8 cellular contexts compared by ENCODE assay signal in genomic region chr7:151276651-151277590, GRCh38. TPM values are rescaled to one million over a fixed set of nuclear protein-coding genes. Genes with fewer than 3 reads are reported as not detected.
DNase-seq lines count a peak whose midpoint lies in the region; ATAC-seq, FAIRE-seq and TF ChIP-seq lines count a peak whose summit lies in the region.

No MANE protein-coding gene starts in this region.

- peak overlapping the region; percentile 28; the same call in 1 of the 2 replicates for H4K8ac ChIP-seq in H1 (ENCODE audit: extremely low read depth, insufficient read depth, low read length)

- 20% methylated on average over 35 of the region's 63 CpGs; no CpG with 5 or more reads in 1 of the 2 experiments for WGBS in H1 (ENCODE audit: extremely low coverage in 1 of 2, insufficient coverage in 1 of 2, insufficient read length in 1 of 2, insufficient replicate concordance in 2 of 2, low coverage in 1 of 2, low lambda C conversion rate in 2 of 2, missing lambda C conversion rate in 1 of 2), 2 experiments
- WGBS in mesodermal cell (ENCODE audit: insufficient coverage in 2 of 2), 2 experiments, result 14 to 15% methylated on average over 54 to 62 of the region's 63 CpGs

- no peak for FAIRE-seq in H1 (lab: Jason Lieb, UNC)

- CTCF ChIA-PET in H1 (lab: Charles Lee; ENCODE audit: partially characterized antibody), result interaction anchor here (0.5 to 3.1 kb wide), 3 partner anchors 8 to 166 kb away, joined by 3 to 18 read pairs (median 4); no protein-coding TSS in a partner anchor

- H3K4me1 ChIP-seq in H1 (replicated peaks in 1 of 4; ENCODE audit: control insufficient read depth in 3 of 4, insufficient read depth in 4 of 4, low read length in 3 of 4) (peaks cover 0 to 15% (median 10%) of the 10 kb centered on the region in 4 experiments; a peak in 6 of 7 replicates), mesodermal cell (ENCODE audit: control insufficient read depth, insufficient read depth, low read length, poor library complexity, severe bottlenecking) (no peaks in the 10 kb centered on the region)

- no peaks in the 10 kb centered on the region for H3K79me2 ChIP-seq in H1 (ENCODE audit: control insufficient read depth in 1 of 2, insufficient read depth in 2 of 2, low read length in 2 of 2)

- peaks cover 0 to 25% (median 19%) of the 10 kb centered on the region in 4 experiments; a peak in 6 of 7 replicates for H3K27me3 ChIP-seq in H1 (replicated peaks in 1 of 4; ENCODE audit: control insufficient read depth in 3 of 4, extremely low read depth in 1 of 4, insufficient read depth in 3 of 4, low read length in 3 of 4)

- ATAC-seq in HG02623 (IDR thresholded peaks at IDR 0.05; ENCODE audit: unreplicated experiment), result peak; percentile 57

- no peaks in the 10 kb centered on the region for H3K79me1 ChIP-seq in H1 (ENCODE audit: low read depth, low read length)

- H2AK5ac ChIP-seq in H1 (ENCODE audit: low read depth, low read length), result no peak overlapping the region

- peak overlapping the region; percentile 100 for H2AFZ ChIP-seq in H1 (ENCODE audit: low read length)

- peak overlapping the region; percentile 61 for H2BK15ac ChIP-seq in H1 (ENCODE audit: low read length)

- no peak for TF ChIP-seq CTCF in H1 (IDR thresholded peaks at IDR 0.05; ENCODE audit: control extremely low read depth in 1 of 3, insufficient read depth in 1 of 3, low read depth in 1 of 3, low read length in 3 of 3)

- H2BK20ac ChIP-seq in H1 (ENCODE audit: low read length), result no peak overlapping the region

- H3K23ac ChIP-seq in H1 (ENCODE audit: insufficient read length), result no peak overlapping the region

- DNase-seq in COR-L47 (lab: John Stamatoyannopoulos, UW) (peak; percentile 55), NCI-H510A treated with DMSO at 0.1 percent for 48 hours (lab: John Stamatoyannopoulos, UW) (peak; percentile 18), H1 (ENCODE audit: low read depth in 1 of 2, low spot score in 2 of 2) (peak; percentile 23 to 74), NCI-H187 treated with DMSO at 0.1 percent for 48 hours (lab: John Stamatoyannopoulos, UW) (no peak)
- peak; percentile 6 to 24 for DNase-seq in activated CD8-positive, alpha-beta memory T cell treated with anti-CD3 and anti-CD28 coated beads for 1 hour (ENCODE audit: extremely low read depth in 1 of 2, low read depth in 1 of 2)
- DNase-seq in stimulated activated CD8-positive, alpha-beta memory T cell treated with anti-CD3 and anti-CD28 coated beads, Interleukin-12 subunit alpha, Interleukin-12 subunit beta, amount 100 ng/mL, for 4 hours (ENCODE audit: low read depth), result peak; percentile 38

- H3K18ac ChIP-seq in H1 (ENCODE audit: extremely low read depth, low read length), result no peak overlapping the region

- H4K5ac ChIP-seq in H1 (ENCODE audit: insufficient read length, low read depth, low read length), result peak overlapping the region; percentile 67

- H2BK5ac ChIP-seq in H1 (ENCODE audit: low read depth, low read length), result peak overlapping the region; percentile 18; the same call in 1 of the 2 replicates

- no peak overlapping the region for H3K4ac ChIP-seq in H1 (replicated peaks; ENCODE audit: insufficient read length, low read depth, low read length)

- no peak for TF ChIP-seq RAD21 in H1 (IDR thresholded peaks at IDR 0.05 in 1 of 2, conservative IDR thresholded peaks at IDR 0.05 in 1 of 2; ENCODE audit: low read depth in 2 of 2, low read length in 2 of 2)

- peak overlapping the region in 1 of 4 experiments; percentile 54; a peak in 1 of 7 replicates for H3K9ac ChIP-seq in H1 (replicated peaks in 1 of 4; ENCODE audit: extremely low read depth in 1 of 4, low read depth in 3 of 4, low read length in 3 of 4)

- TF ChIP-seq EP300 in H1 (IDR thresholded peaks at IDR 0.05; ENCODE audit: borderline replicate concordance in 1 of 2, low read depth in 2 of 2, low read length in 2 of 2), result no peak

- no peak overlapping the region for H3K56ac ChIP-seq in H1 (replicated peaks; ENCODE audit: insufficient read length, low read depth, low read length)

- peak overlapping the region; percentile 31 for H4K91ac ChIP-seq in H1 (replicated peaks; ENCODE audit: insufficient read length, low read length)

- H3K14ac ChIP-seq in H1 (ENCODE audit: insufficient read length), result no peak overlapping the region

- peak overlapping the region; percentile 71 to 81 for H3K4me2 ChIP-seq in H1 (ENCODE audit: insufficient read depth in 1 of 2, low read depth in 2 of 2, low read length in 2 of 2)

- peaks cover 10% of the 10 kb centered on the region; the same call in 1 of the 2 replicates for H3K23me2 ChIP-seq in H1 (ENCODE audit: low read depth, low read length)

- peak overlapping the region; percentile 23 to 63 (median 42); a peak in 7 of 8 replicates for H3K4me3 ChIP-seq in H1 (ENCODE audit: extremely low read depth in 1 of 4, insufficient read depth in 2 of 4, low read depth in 3 of 4, low read length in 4 of 4)
- peak overlapping the region; percentile 31 for H3K4me3 ChIP-seq in mesodermal cell (ENCODE audit: extremely low read depth, insufficient read depth, low read length, poor library complexity, severe bottlenecking)

- H3K27ac ChIP-seq in H1 (ENCODE audit: low read depth, low read length), result no peak overlapping the region
- H3K27ac ChIP-seq in mesodermal cell (ENCODE audit: low read depth, low read length, severe bottlenecking), result no peak overlapping the region

- POLR2A ChIA-PET in H1 (lab: Charles Lee; ENCODE audit: partially characterized antibody), result interaction anchor here (0.8 to 1.1 kb wide), 5 partner anchors 10 to 243 kb away, joined by 3 read pairs; partner anchors contain the start of gene RHEB

- TF ChIP-seq POLR2A in H1 (IDR thresholded peaks at IDR 0.05; ENCODE audit: control extremely low read depth in 1 of 2, low read depth in 2 of 2, low read length in 2 of 2), result no peak

- no peaks in the 10 kb centered on the region for H3K9me3 ChIP-seq in H1 (ENCODE audit: insufficient read depth in 2 of 2, low read depth in 1 of 2, low read length in 1 of 2)
- H3K9me3 ChIP-seq in mesodermal cell (ENCODE audit: control insufficient read depth, low read length), result no peaks in the 10 kb centered on the region

- H3K36me3 ChIP-seq in H1 (ENCODE audit: control insufficient read depth in 2 of 4, insufficient read depth in 4 of 4, low read length in 3 of 4), result no peaks in the 10 kb centered on the region
- H3K36me3 ChIP-seq in mesodermal cell (ENCODE audit: control insufficient read depth, insufficient read depth, low read length), result no peaks in the 10 kb centered on the region

- H2BK12ac ChIP-seq in H1 (ENCODE audit: low read depth, low read length), result peak overlapping the region; percentile 82; the same call in 1 of the 2 replicates

- no peak overlapping the region for H2BK120ac ChIP-seq in H1 (replicated peaks; ENCODE audit: low read depth, low read length)

- H4K20me1 ChIP-seq in H1 (replicated peaks in 1 of 2; ENCODE audit: control insufficient read depth in 1 of 2, insufficient read depth in 2 of 2, low read length in 2 of 2), result peaks cover 0 to 1% of the 10 kb centered on the region in 2 experiments

TF ChIP-seq in H1, 55 proteins besides CTCF, POLR2A, EP300 and RAD21 (continues in another document):
- TF ChIP-seq, protein P1, sequence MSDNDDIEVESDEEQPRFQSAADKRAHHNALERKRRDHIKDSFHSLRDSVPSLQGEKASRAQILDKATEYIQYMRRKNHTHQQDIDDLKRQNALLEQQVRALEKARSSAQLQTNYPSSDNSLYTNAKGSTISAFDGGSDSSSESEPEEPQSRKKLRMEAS (IDR thresholded peaks at IDR 0.05), result peak; percentile 83
- TF ChIP-seq EGR1 (IDR thresholded peaks at IDR 0.05; ENCODE audit: borderline replicate concordance, low read depth, low read length) (peak; percentile 87), CHD2 (IDR thresholded peaks at IDR 0.05; ENCODE audit: low read length) (no peak), TAF1 (IDR thresholded peaks at IDR 0.05; ENCODE audit: low read depth, low read length) (0 out of 2 replicates have a peak, but pooled peaks have one; percentile 35), RNF2 (IDR thresholded peaks at IDR 0.05; ENCODE audit: borderline replicate concordance, low read depth, low read length, missing control alignments, poor library complexity, severe bottlenecking) (no peak)

RNA-seq across cellular contexts. Expression of gene SMARCD3, which starts 28.4 kb away (rescaled TPM):
- total RNA-seq in H1 (2021; fragmentation: NEBNext Ultra II Directional; extraction: Animal tissue kit (Norgen Biotek cat#: 25700)), result 3.0 and 4.6 TPM in 2 replicates
- 5.6 and 6.2 TPM in 2 replicates for polyA plus RNA-seq in H1 (2011; rRNA removed)
- 4.5 TPM for polyA plus RNA-seq in H1 (2011; cell fraction: cytosol; rRNA removed)
- polyA plus RNA-seq in H1 (2011; cell fraction: nucleus; rRNA removed), result 15.3 TPM
- polyA plus RNA-seq in H1 (2012, experiment 1 of 2), result 8.3 to 10.0 TPM (median 9.5 TPM) in 4 replicates
- polyA plus RNA-seq in H1 (2012, experiment 2 of 2), result 7.5 TPM
- 3.9 TPM for polyA plus RNA-seq in H1 (2013, experiment 1 of 2)
- polyA plus RNA-seq in H1 (2013, experiment 2 of 2), result 4.3 TPM
- polyA minus RNA-seq in H1 (2011; rRNA and poly(A)+ RNA removed), result 1.6 and 2.0 TPM in 2 replicates
- 2.9 TPM for polyA minus RNA-seq in H1 (2011; cell fraction: cytosol; rRNA and poly(A)+ RNA removed)
- polyA minus RNA-seq in H1 (2011; cell fraction: nucleus; rRNA and poly(A)+ RNA removed), result 3.2 TPM
- 27.6 TPM for polyA plus RNA-seq in mesodermal cell (2013, experiment 1 of 2)
- polyA plus RNA-seq in mesodermal cell (2013, experiment 2 of 2), result 24.5 TPM

RNA-seq across cellular contexts. Expression of gene CHPF2, which starts 44.6 kb away (rescaled TPM):
- 20.6 and 20.8 TPM in 2 replicates for total RNA-seq in H1 (2021; fragmentation: NEBNext Ultra II Directional; extraction: Animal tissue kit (Norgen Biotek cat#: 25700))
- 14.4 and 20.0 TPM in 2 replicates for polyA plus RNA-seq in H1 (2011; rRNA removed)
- 14.8 TPM for polyA plus RNA-seq in H1 (2011; cell fraction: cytosol; rRNA removed)
- 58.8 TPM for polyA plus RNA-seq in H1 (2011; cell fraction: nucleus; rRNA removed)
- polyA plus RNA-seq in H1 (2012, experiment 1 of 2), result 9.2 to 13.6 TPM (median 11.2 TPM) in 4 replicates
- 11.2 TPM for polyA plus RNA-seq in H1 (2012, experiment 2 of 2)
- polyA plus RNA-seq in H1 (2013, experiment 1 of 2), result 18.0 TPM
- polyA plus RNA-seq in H1 (2013, experiment 2 of 2), result 16.2 TPM
- polyA minus RNA-seq in H1 (2011; rRNA and poly(A)+ RNA removed), result 11.1 and 11.4 TPM in 2 replicates
- 12.2 TPM for polyA minus RNA-seq in H1 (2011; cell fraction: cytosol; rRNA and poly(A)+ RNA removed)
- polyA minus RNA-seq in H1 (2011; cell fraction: nucleus; rRNA and poly(A)+ RNA removed), result 30.6 TPM
- polyA plus RNA-seq in mesodermal cell (2013, experiment 1 of 2), result 32.9 TPM
- 31.6 TPM for polyA plus RNA-seq in mesodermal cell (2013, experiment 2 of 2)

RNA-seq across cellular contexts. Expression of gene ABCF2, which starts 49.9 kb away (rescaled TPM):
- total RNA-seq in H1 (2021; fragmentation: NEBNext Ultra II Directional; extraction: Animal tissue kit (Norgen Biotek cat#: 25700)), result 51.0 and 55.0 TPM in 2 replicates
- polyA plus RNA-seq in H1 (2011; rRNA removed), result 26.4 and 28.0 TPM in 2 replicates
- polyA plus RNA-seq in H1 (2011; cell fraction: cytosol; rRNA removed), result 37.0 TPM
- 35.9 TPM for polyA plus RNA-seq in H1 (2011; cell fraction: nucleus; rRNA removed)
- polyA plus RNA-seq in H1 (2012, experiment 1 of 2), result 39.3 to 51.3 TPM (median 45.8 TPM) in 4 replicates
- polyA plus RNA-seq in H1 (2012, experiment 2 of 2), result 32.1 TPM
- polyA plus RNA-seq in H1 (2013, experiment 1 of 2), result 25.2 TPM
- polyA plus RNA-seq in H1 (2013, experiment 2 of 2), result 22.6 TPM
- 48.3 and 59.3 TPM in 2 replicates for polyA minus RNA-seq in H1 (2011; rRNA and poly(A)+ RNA removed)
- 20.2 TPM for polyA minus RNA-seq in H1 (2011; cell fraction: cytosol; rRNA and poly(A)+ RNA removed)
- 23.9 TPM for polyA minus RNA-seq in H1 (2011; cell fraction: nucleus; rRNA and poly(A)+ RNA removed)
- 38.7 TPM for polyA plus RNA-seq in mesodermal cell (2013, experiment 1 of 2)
- 33.6 TPM for polyA plus RNA-seq in mesodermal cell (2013, experiment 2 of 2)
